7 cellular contexts compared by ENCODE assay signal in genomic region chrX:152897216-152898144, GRCh38. TPM values are rescaled to one million over a fixed set of nuclear protein-coding genes. Genes with fewer than 3 reads are reported as not detected.
DNase-seq lines count a peak whose midpoint lies in the region; ATAC-seq and TF ChIP-seq lines count a peak whose summit lies in the region.

Gene ZNF185, plus strand, starts transcription at chrX:152898067. Its CDS starts 16,423 bp downstream, at chrX:152914490.

- no peak within 1 kb of the TSS for H3T11ph ChIP-seq in H9 (ENCODE audit: low read length)

- POLR2A ChIA-PET in PC-9 (lab: Charles Lee; ENCODE audit: unreplicated experiment) = no interaction called here

- H3K36me3 Mint-ChIP-seq in H9 (ENCODE audit: insufficient read depth in 1 of 3, low read depth in 3 of 3) (peaks cover 0 to 12% (median 7%) of the 10 kb centered on the region in 3 experiments; a peak in 5 of 7 replicates), glutamatergic neuron (ENCODE audit: unreplicated experiment) (peaks cover 6% of the 10 kb centered on the region)

- H2BK20ac ChIP-seq in H9 (ENCODE audit: low read depth, low read length, poor library complexity, severe bottlenecking) = no peak within 1 kb of the TSS

- no peaks in the 10 kb centered on the region for H3K9me2 ChIP-seq in PC-9 (ENCODE audit: insufficient read depth)

- H3K27me3 Mint-ChIP-seq in H9 (ENCODE audit: low read depth) (peaks cover 23% of the 10 kb centered on the region), glutamatergic neuron (ENCODE audit: unreplicated experiment) (peaks cover 8% of the 10 kb centered on the region)

- no peak within 1 kb of the TSS for H4K91ac ChIP-seq in H9 (ENCODE audit: insufficient read length, low read depth, low read length)

- H4K8ac ChIP-seq in H9 (replicated peaks; ENCODE audit: insufficient read length, low read depth, low read length) = no peak within 1 kb of the TSS

- BruUV-seq in PC-9 (replicated peaks; lab: Mats Ljungman, UMichigan) = TSS peak; percentile 83

- H3K18ac ChIP-seq in H9 (ENCODE audit: insufficient read length, low read depth, low read length) = peak within 1 kb of the TSS; percentile 56

- H3K79me2 ChIP-seq in H9 (ENCODE audit: insufficient read depth, low read length) = no peaks in the 10 kb centered on the region
- peaks cover 11% of the 10 kb centered on the region; the same call in 1 of the 2 replicates for H3K79me2 ChIP-seq in PC-9 (ENCODE audit: low read depth)

- H4K20me1 ChIP-seq in H9 (ENCODE audit: control insufficient read depth, insufficient read depth, insufficient read length) = no peaks in the 10 kb centered on the region
- H4K20me1 ChIP-seq in PC-9 (ENCODE audit: insufficient read depth) = no peaks in the 10 kb centered on the region

- CTCF ChIA-PET in PC-9 (lab: Charles Lee) = no interaction called here

- no peak within 1 kb of the TSS for H3K9ac ChIP-seq in H9 (ENCODE audit: extremely low read depth, insufficient read length, low read length)

- H3K27ac Mint-ChIP-seq in H9 = peak within 1 kb of the TSS in 1 of 3 experiments; percentile 87; a peak in 1 of 7 replicates
- peak within 1 kb of the TSS; percentile 64 for H3K27ac Mint-ChIP-seq in glutamatergic neuron (ENCODE audit: unreplicated experiment)

- H2BK12ac ChIP-seq in H9 (ENCODE audit: insufficient read length, low read depth, low read length) = no peak within 1 kb of the TSS

- H3K9me3 Mint-ChIP-seq in H9 (peaks cover 72 to 79% of the 10 kb centered on the region in 2 experiments), glutamatergic neuron (ENCODE audit: unreplicated experiment) (peaks cover 3% of the 10 kb centered on the region)

- H3K79me1 ChIP-seq in H9 (ENCODE audit: insufficient read depth, low read depth, low read length, poor library complexity, severe bottlenecking) = no peaks in the 10 kb centered on the region

- no peak within 1 kb of the TSS for H3K4ac ChIP-seq in H9 (ENCODE audit: low read depth, low read length)

- ATAC-seq in sciatic nerve = peak; percentile 59
- ATAC-seq in GM21737 (IDR thresholded peaks at IDR 0.05; ENCODE audit: unreplicated experiment) = no peak
- ATAC-seq in GM21367 (IDR thresholded peaks at IDR 0.05; ENCODE audit: unreplicated experiment) = no peak

- H3K27ac ChIP-seq in H9 (ENCODE audit: insufficient read length, low read depth, low read length) (no peak within 1 kb of the TSS), PC-9 (peak within 1 kb of the TSS; percentile 91)

- H3K4me2 ChIP-seq in H9 (ENCODE audit: insufficient read depth, insufficient read length, low read length) (peak within 1 kb of the TSS; percentile 49), PC-9 (peak within 1 kb of the TSS; percentile 91)

- no peak within 1 kb of the TSS for H2BK120ac ChIP-seq in H9 (ENCODE audit: low read depth, low read length, poor library complexity, severe bottlenecking)

- peaks cover 33% of the 10 kb centered on the region for H3K9me3 ChIP-seq in H9 (ENCODE audit: control insufficient read depth, low read depth, low read length)
- no peaks in the 10 kb centered on the region for H3K9me3 ChIP-seq in PC-9 (ENCODE audit: insufficient read depth, low read depth)

- no peak within 1 kb of the TSS for H2AK5ac ChIP-seq in H9 (ENCODE audit: insufficient read length, low read length)

- peak within 1 kb of the TSS; percentile 65 for H3K4me3 ChIP-seq in PC-9

- peak; percentile 90 for DNase-seq in H9
- peak; percentile 81 to 91 for DNase-seq in PC-9
- no peak for DNase-seq in glutamatergic neuron
- no peak for DNase-seq in sciatic nerve (ENCODE audit: low spot score)
- DNase-seq in stimulated activated CD4-positive, alpha-beta T cell treated with anti-CD3 and anti-CD28 coated beads, Interleukin-12 subunit alpha, Interleukin-12 subunit beta, amount 100 ng/mL, for 4 hours = no peak

- whole genome bisulfite sequencing in H9 (ENCODE audit: extremely low coverage, insufficient read length, low lambda C conversion rate) = no CpG with 5 or more reads among the region's 66 CpGs

- H3K36me3 ChIP-seq in PC-9 (ENCODE audit: low read depth) = no peaks in the 10 kb centered on the region

- H3K4me1 ChIP-seq in H9 (ENCODE audit: insufficient read depth, low read length) = no peaks in the 10 kb centered on the region; the same call in 1 of the 2 replicates
- peaks cover 73% of the 10 kb centered on the region for H3K4me1 ChIP-seq in PC-9 (replicated peaks; ENCODE audit: insufficient read depth)

- H3K23me2 ChIP-seq in H9 (ENCODE audit: insufficient read length, low read depth, low read length, poor library complexity, severe bottlenecking) = peaks cover 9% of the 10 kb centered on the region

- H3K4me3 Mint-ChIP-seq in H9 (peak within 1 kb of the TSS; percentile 48 to 63), glutamatergic neuron (ENCODE audit: unreplicated experiment) (no peak within 1 kb of the TSS)

- H3F3A ChIP-seq in PC-9 (ENCODE audit: insufficient read depth, low read depth) = peaks cover 36% of the 10 kb centered on the region

- H3K27me3 ChIP-seq in H9 (ENCODE audit: insufficient read depth, low read length) (no peaks in the 10 kb centered on the region), PC-9 (ENCODE audit: insufficient read depth, low read depth) (no peaks in the 10 kb centered on the region)

- no peak within 1 kb of the TSS for H2AFZ ChIP-seq in H9 (ENCODE audit: low read length)
- H2AFZ ChIP-seq in PC-9 = peak within 1 kb of the TSS; percentile 77

- peaks cover 29 to 43% of the 10 kb centered on the region in 2 experiments for H3K4me1 Mint-ChIP-seq in H9
- peaks cover 5% of the 10 kb centered on the region for H3K4me1 Mint-ChIP-seq in glutamatergic neuron (ENCODE audit: low read depth, unreplicated experiment)

- no peak within 1 kb of the TSS; the same call in 1 of the 2 replicates for H3K14ac ChIP-seq in H9 (ENCODE audit: insufficient read depth, low read length)

- H3K23ac ChIP-seq in H9 (ENCODE audit: insufficient read length, low read depth, low read length) = no peak within 1 kb of the TSS

- H3K56ac ChIP-seq in H9 (ENCODE audit: insufficient read length, low read depth, low read length) = no peak within 1 kb of the TSS

- intact Hi-C loops in PC-9 (cut with micrococcal nuclease; ENCODE audit: unreplicated experiment) (loop anchor here (2.0 kb wide), 1 partner anchor 17 kb away; no protein-coding TSS in a partner anchor), sciatic nerve (cut with DNase I) (no loop called here)

- no peak within 1 kb of the TSS for H4K5ac ChIP-seq in H9 (ENCODE audit: insufficient read length, low read depth, low read length)

- H2BK5ac ChIP-seq in H9 (ENCODE audit: insufficient read length, low read length) = no peak within 1 kb of the TSS

- TF ChIP-seq CTCF in H9 (conservative IDR thresholded peaks at IDR 0.05) (no peak), PC-9 (conservative IDR thresholded peaks at IDR 0.05) (no peak), glutamatergic neuron (IDR thresholded peaks at IDR 0.05; ENCODE audit: partially characterized antibody, unreplicated experiment) (no peak)

- H2BK15ac ChIP-seq in H9 (ENCODE audit: low read depth, low read length) = no peak within 1 kb of the TSS

RNA-seq across cellular contexts. Expression of gene ZNF185, which starts in this region (rescaled TPM):
- total RNA-seq in H9 (2021) (10.2 and 11.3 TPM in 2 replicates), PC-9 (2021) (40.6 and 42.8 TPM in 2 replicates), glutamatergic neuron (ENCODE audit: unreplicated experiment) (1.1 TPM), sciatic nerve (26.9 TPM)

Comparison
In these comparisons a context has a peak if more than half of its experiments do, and no peak if none do; other contexts are left out.
1. DNase-seq: peak in H9 (single experiment) and PC-9 (2 of 2); none in glutamatergic neuron (single experiment), sciatic nerve (single experiment) and stimulated activated CD4-positive, alpha-beta T cell treated with anti-CD3 and anti-CD28 coated beads, Interleukin-12 subunit alpha, Interleukin-12 subunit beta, amount 100 ng/mL, for 4 hours (single experiment).